In genomic region chr7:128176696-128177095, GRCh38 we compare ENCODE assay signal across 2 cellular contexts.
TF ChIP-seq lines count a peak whose summit lies in the region.

No MANE protein-coding gene starts in this region.

TF ChIP-seq in K562, 482 proteins besides CTCF, POLR2A, EP300 and RAD21 (continued from another document):
- TF ChIP-seq TCF3 (CRISPR knock-in tag; IDR thresholded peaks at IDR 0.05), result peak; percentile 67
- no peak for TF ChIP-seq MAFF (IDR thresholded peaks at IDR 0.05; ENCODE audit: low read length)
- TF ChIP-seq JUN (IDR thresholded peaks at IDR 0.05; ENCODE audit: borderline replicate concordance, low read depth, low read length), result 0 out of 2 replicates have a peak, but pooled peaks have one; percentile 42
- no peak for TF ChIP-seq JUN (CRISPR knock-in tag; IDR thresholded peaks at IDR 0.05; ENCODE audit: borderline replicate concordance)
- TF ChIP-seq BHLHE40 (IDR thresholded peaks at IDR 0.05; ENCODE audit: low read length), result no peak
- no peak for TF ChIP-seq ZNF146 (CRISPR knock-in tag; IDR thresholded peaks at IDR 0.05; ENCODE audit: unreplicated experiment)
- peak; percentile 33; the same call in 1 of the 2 replicates for TF ChIP-seq ESRRA (IDR thresholded peaks at IDR 0.05; ENCODE audit: borderline replicate concordance, low read depth)
- 0 out of 4 replicates have a peak, but pooled peaks of 1 of the 2 experiments have one; percentile 26 for TF ChIP-seq TEAD1 (CRISPR knock-in tag; IDR thresholded peaks at IDR 0.05)
- TF ChIP-seq CBFA2T2 (conservative IDR thresholded peaks at IDR 0.05), result peak; percentile 46
- peak; percentile 82 for TF ChIP-seq TEAD4 (IDR thresholded peaks at IDR 0.05; ENCODE audit: low read length)
- TF ChIP-seq TEAD4 (CRISPR knock-in tag; IDR thresholded peaks at IDR 0.05; ENCODE audit: borderline replicate concordance), result no peak
- TF ChIP-seq CTBP1 (IDR thresholded peaks at IDR 0.05; ENCODE audit: borderline replicate concordance), result peak; percentile 31; the same call in 1 of the 2 replicates
- TF ChIP-seq ARID2 (IDR thresholded peaks at IDR 0.05), result no peak
- peak; percentile 58 for TF ChIP-seq ARID1B (IDR thresholded peaks at IDR 0.05)
- peak; percentile 83 for TF ChIP-seq SOX6 (IDR thresholded peaks at IDR 0.05)
- TF ChIP-seq DPF2 (IDR thresholded peaks at IDR 0.05), result peak; percentile 46; the same call in 1 of the 2 replicates
- TF ChIP-seq JUND (IDR thresholded peaks at IDR 0.05; ENCODE audit: borderline replicate concordance, low read depth, low read length), result peak; percentile 66; the same call in 1 of the 2 replicates
- peak; percentile 23; the same call in 1 of the 3 replicates for TF ChIP-seq JUND (tag; IDR thresholded peaks at IDR 0.05; ENCODE audit: borderline replicate concordance, low read depth, low read length)
- peak; percentile 82 for TF ChIP-seq FOSL1 (tag; conservative IDR thresholded peaks at IDR 0.05)

TF ChIP-seq in neural cell, 6 proteins besides CTCF, POLR2A, EP300 and RAD21 (continued from another document):
- TF ChIP-seq REST (IDR thresholded peaks at IDR 0.05; ENCODE audit: borderline replicate concordance), result no peak
- no peak for TF ChIP-seq SMC3 (conservative IDR thresholded peaks at IDR 0.05; ENCODE audit: poor library complexity)
- no peak for TF ChIP-seq MXI1 (conservative IDR thresholded peaks at IDR 0.05; ENCODE audit: poor library complexity, severe bottlenecking)
- no peak for TF ChIP-seq EZH2 (IDR thresholded peaks at IDR 0.05; ENCODE audit: borderline replicate concordance, insufficient read depth, low read length, poor library complexity, severe bottlenecking)
- no peak for TF ChIP-seq TAF1 (IDR thresholded peaks at IDR 0.05; ENCODE audit: low read depth)
